In the genomic region with DNA sequence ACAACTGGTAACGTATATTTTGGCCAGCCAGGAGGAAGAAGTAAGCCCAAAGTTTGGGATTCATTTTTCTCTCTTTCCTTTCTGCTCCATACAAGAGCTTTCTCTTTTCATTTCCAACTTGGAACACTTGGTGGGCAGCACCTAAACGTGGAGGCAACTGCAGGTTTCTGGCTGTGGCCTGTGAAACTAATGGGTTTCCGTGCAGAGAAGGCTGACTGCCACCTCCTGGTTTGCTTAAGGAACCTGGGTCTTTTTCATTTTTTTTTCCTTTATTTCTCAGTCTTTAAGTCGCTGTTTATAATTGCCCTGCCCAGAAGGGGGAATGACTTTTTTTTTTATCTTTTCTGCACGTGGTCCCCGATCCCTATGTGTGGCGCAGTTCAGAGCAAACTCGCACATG, we compare ENCODE assay signal across 28 cellular contexts.
"Had no signal": no experiment of that assay in that cellular context is flagged by ENCODE, and none has a peak within 500 bp of the region (broad histone marks: within the 10 kb centered on the region; RNA-seq: fewer than 3 reads in every experiment).

No MANE protein-coding gene starts in this region.

- ATAC-seq: activated T-cell treated with anti-CD3 and anti-CD28 coated beads, Interleukin-2, amount 50 U/mL, for 72 hours; activated T-helper 17 cell treated with anti-CD3 and anti-CD28 coated beads, Interleukin-2, amount 50 U/mL, for 72 hours; Panc1 had no signal

- H3K9ac ChIP-seq: KMS-11 had no signal

- H3K4me3 ChIP-seq: ascending aorta, cardiac muscle cell, SJCRH30, SK-N-MC had no signal

- H3K27me3 Mint-ChIP-seq: activated B cell treated with CpG ODN at 0.5 μM for 24 hours; activated CD4-positive, alpha-beta memory T cell treated with anti-CD3 and anti-CD28 coated beads, Interleukin-2, amount 10 ng/mL, durations not matched to agents 7 days and 5 days; activated naive CD8-positive, alpha-beta T cell treated with anti-CD3 and anti-CD28 coated beads for 36 hours; activated T-helper 17 cell treated with anti-CD3 and anti-CD28 coated beads, Interleukin-2, amount 50 U/mL, for 72 hours had no signal

- DNase-seq: activated B cell treated with CpG ODN at 0.5 μM for 24 hours; activated CD4-positive, alpha-beta memory T cell treated with anti-CD3 and anti-CD28 coated beads, Interleukin-2, amount 10 ng/mL, durations not matched to agents 7 days and 5 days; activated CD4-positive, alpha-beta T cell treated with anti-CD3 and anti-CD28 coated beads for 4 hours; activated CD4-positive, CD25-positive, alpha-beta regulatory T cell treated with anti-CD3 and anti-CD28 coated beads, Interleukin-2, amount 50 U/mL, for 72 hours; activated effector memory CD4-positive, alpha-beta T cell treated with anti-CD3 and anti-CD28 coated beads, Interleukin-2, amount 50 U/mL, for 16 hours; activated naive CD4-positive, alpha-beta T cell; activated naive CD4-positive, alpha-beta T cell treated with anti-CD3 and anti-CD28 coated beads, Interleukin-2, amount 50 U/mL, for 16 hours; activated naive CD8-positive, alpha-beta T cell treated with anti-CD3 and anti-CD28 coated beads for 36 hours; activated T-cell treated with anti-CD3 and anti-CD28 coated beads, Interleukin-2, amount 50 U/mL, for 1 hour; activated T-cell treated with anti-CD3 and anti-CD28 coated beads, Interleukin-2, amount 50 U/mL, for 72 hours; amygdala; NCI-H1092 treated with DMSO at 0.1 percent for 48 hours; NCI-H1417; NCI-H146; NCI-H187; NCI-H2029 treated with DMSO at 0.1 percent for 48 hours; NCI-H226; NCI-H524 treated with DMSO at 0.1 percent for 48 hours; SHP77; SJCRH30 had no signal

- H3K27ac ChIP-seq: ascending aorta, cardiac muscle cell, KMS-11, SJCRH30, SK-N-MC had no signal

- H3K4me1 Mint-ChIP-seq: activated naive CD8-positive, alpha-beta T cell treated with anti-CD3 and anti-CD28 coated beads for 36 hours; activated T-helper 17 cell treated with anti-CD3 and anti-CD28 coated beads, Interleukin-2, amount 50 U/mL, for 72 hours had no signal

- H3K27ac Mint-ChIP-seq: activated B cell treated with CpG ODN at 0.5 μM for 24 hours; activated CD4-positive, alpha-beta memory T cell treated with anti-CD3 and anti-CD28 coated beads, Interleukin-2, amount 10 ng/mL, durations not matched to agents 7 days and 5 days; activated naive CD8-positive, alpha-beta T cell treated with anti-CD3 and anti-CD28 coated beads for 36 hours; activated T-cell treated with anti-CD3 and anti-CD28 coated beads, Interleukin-2, amount 50 U/mL, for 72 hours; activated T-helper 17 cell treated with anti-CD3 and anti-CD28 coated beads, Interleukin-2, amount 50 U/mL, for 72 hours; T-helper 1 cell treated with Interleukin-12 subunit alpha and Interleukin-12 subunit beta and Interleukin-4 antibody, amounts not matched to agents 30 μg/mL and 1 μg/mL, for 36 hours; T-helper 2 cell treated with Interferon-gamma antibody and Interleukin-4, amounts not matched to agents 5 μg/mL and 100 μg/mL, for 36 hours had no signal

- H3K27me3 ChIP-seq: ascending aorta, cardiac muscle cell, SJCRH30 had no signal

- H3K4me1 ChIP-seq: ascending aorta, SJCRH30 had no signal

- H3K4me3 Mint-ChIP-seq: activated B cell treated with CpG ODN at 0.5 μM for 24 hours; activated CD4-positive, alpha-beta memory T cell treated with anti-CD3 and anti-CD28 coated beads, Interleukin-2, amount 10 ng/mL, durations not matched to agents 7 days and 5 days; activated naive CD8-positive, alpha-beta T cell treated with anti-CD3 and anti-CD28 coated beads for 36 hours; activated T-cell treated with anti-CD3 and anti-CD28 coated beads, Interleukin-2, amount 50 U/mL, for 72 hours; activated T-helper 17 cell treated with anti-CD3 and anti-CD28 coated beads, Interleukin-2, amount 50 U/mL, for 72 hours; T-helper 1 cell treated with Interleukin-12 subunit alpha and Interleukin-12 subunit beta and Interleukin-4 antibody, amounts not matched to agents 30 μg/mL and 1 μg/mL, for 36 hours; T-helper 2 cell treated with Interferon-gamma antibody and Interleukin-4, amounts not matched to agents 5 μg/mL and 100 μg/mL, for 36 hours had no signal
